8 cellular contexts compared by ENCODE assay signal in genomic region chr13:46552888-46553520, GRCh38. TPM values are rescaled to one million over a fixed set of nuclear protein-coding genes. Genes with fewer than 3 reads are reported as not detected.
DNase-seq lines count a peak whose midpoint lies in the region; ATAC-seq, FAIRE-seq and TF ChIP-seq lines count a peak whose summit lies in the region.

LRCH1 (plus strand) TSS chr13:46553170; CDS start chr13:46553397, 227 bp downstream.

- H3K27me3 ChIP-seq in left ventricle myocardium inferior (ENCODE audit: low read depth), result no peaks in the 10 kb centered on the region

- H3K4me3 ChIP-seq in GM12864 (ENCODE audit: low read depth, low read length) (peak within 1 kb of the TSS; percentile 78), left ventricle myocardium inferior (peak within 1 kb of the TSS; percentile 98)

- H3K4me1 ChIP-seq in left ventricle myocardium inferior, result peaks cover 55% of the 10 kb centered on the region

- FAIRE-seq in urothelium cell line (lab: Jason Lieb, UNC), result no peak

- no peak for DNase-seq in GM12864 (ENCODE audit: low read depth)
- peak; percentile 64 for DNase-seq in NCI-H187 treated with DMSO at 0.1 percent for 48 hours (lab: John Stamatoyannopoulos, UW)
- DNase-seq in amygdala (lab: John Stamatoyannopoulos, UW), result peak in 50 of 56 donors; percentile 13 to 70 (median 51)
- DNase-seq in left ventricle myocardium inferior, result peak; percentile 93
- peak; percentile 41 for DNase-seq in pulmonary artery endothelial cell (ENCODE audit: low read depth, low spot score)
- peak; percentile 85 for DNase-seq in urothelium cell line (ENCODE audit: low spot score)

- intact Hi-C loops in T-helper 2 cell treated with Interferon-gamma antibody and Interleukin-4, amounts not matched to agents 100 ng/mL and 5 ng/mL, for 36 hours (cut with micrococcal nuclease), result loop anchor here (1.0 to 10.0 kb wide), 9 partner anchors 39 to 501 kb away; partner anchors contain the start of genes LCP1 and ZC3H13
- intact Hi-C loops in left ventricle myocardium inferior (cut with micrococcal nuclease), result loop anchor here (5.0 to 10.0 kb wide), 5 partner anchors 52 to 169 kb away; no protein-coding TSS in a partner anchor

- H3K9me3 ChIP-seq in left ventricle myocardium inferior (replicated peaks), result no peaks in the 10 kb centered on the region

- ATAC-seq in HG02798 (IDR thresholded peaks at IDR 0.05; ENCODE audit: poor library complexity, unreplicated experiment), result peak; percentile 73

- peak within 1 kb of the TSS; percentile 96 for H3K27ac ChIP-seq in left ventricle myocardium inferior (replicated peaks)

- TF ChIP-seq CTCF in GM12864 (IDR thresholded peaks at IDR 0.05; ENCODE audit: low read depth, low read length, missing control alignments), result no peak
- TF ChIP-seq CTCF in left ventricle myocardium inferior (IDR thresholded peaks at IDR 0.05; ENCODE audit: borderline replicate concordance), result no peak

- no peaks in the 10 kb centered on the region for H3K36me3 ChIP-seq in left ventricle myocardium inferior

RNA-seq across cellular contexts. Expression of gene LRCH1, which starts in this region (rescaled TPM):
- total RNA-seq in T-helper 2 cell treated with Interferon-gamma antibody and Interleukin-4, amounts not matched to agents 100 ng/mL and 5 ng/mL, for 36 hours, result 16.0 and 17.1 TPM in 2 replicates
- total RNA-seq in left ventricle myocardium inferior (13.1 TPM), pulmonary artery endothelial cell (4.4 and 9.7 TPM in 2 replicates)
